Comparison of ENCODE assay signal across 25 cellular contexts in the genomic region with DNA sequence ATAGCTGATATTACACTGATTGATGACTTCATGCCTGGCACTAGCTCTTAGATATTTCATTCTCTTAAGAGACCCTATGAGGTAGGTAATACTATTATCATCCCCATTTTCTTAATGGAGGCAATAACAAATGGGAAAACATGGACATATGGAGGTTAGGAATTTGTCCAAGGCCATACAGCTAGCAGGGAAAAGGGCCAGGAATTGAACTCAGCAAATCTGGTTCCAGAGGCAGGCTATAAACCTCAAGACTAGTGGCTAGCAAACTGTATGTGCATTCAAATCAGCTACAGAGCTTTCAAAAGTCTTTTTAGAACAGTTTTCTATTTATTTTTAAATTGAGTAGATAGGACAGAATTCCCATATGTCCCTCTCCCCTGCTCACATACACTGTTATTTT. TPM values are rescaled to one million over a fixed set of nuclear protein-coding genes. Genes with fewer than 3 reads are reported as not detected.
"Had no signal": no experiment of that assay in that cellular context is flagged by ENCODE, and none has a peak within 500 bp of the region (broad histone marks: within the 10 kb centered on the region; RNA-seq: fewer than 3 reads in every experiment).

No MANE protein-coding gene starts in this region.

- H3K36me3 ChIP-seq: colonic mucosa, heart left ventricle, neutrophil, tibial artery, upper lobe of left lung had no signal

- H3K9me3 Mint-ChIP-seq: stimulated activated effector memory CD8-positive, alpha-beta T cell treated with anti-CD3 and anti-CD28 coated beads, Interleukin-12 subunit alpha, Interleukin-12 subunit beta, amount 100 ng/mL, for 72 hours had no signal

- H3K27ac Mint-ChIP-seq: stimulated activated effector memory CD8-positive, alpha-beta T cell treated with anti-CD3 and anti-CD28 coated beads, Interleukin-12 subunit alpha, Interleukin-12 subunit beta, amount 100 ng/mL, for 72 hours; stimulated activated naive CD8-positive, alpha-beta T cell treated with anti-CD3 and anti-CD28 coated beads, Interleukin-15, Interleukin-2, amounts not matched to agents 100 ng/mL and 50 ng/mL, for 24 hours had no signal

- DNase-seq: colonic mucosa; dermis blood vessel endothelial cell; erythroblast; heart left ventricle; hypothalamus; kidney glomerular epithelial cell; naive thymus-derived CD8-positive, alpha-beta T cell; right cardiac atrium; stimulated activated CD4-positive, alpha-beta T cell treated with anti-CD3 and anti-CD28 coated beads, Interleukin-4, amount 100 ng/mL, for 1 hour; stimulated activated CD8-positive, alpha-beta memory T cell treated with anti-CD3 and anti-CD28 coated beads, Interleukin-4, amount 100 ng/mL, for 48 hours; tibial artery; upper lobe of left lung had no signal

- H3K36me3 Mint-ChIP-seq: stimulated activated effector memory CD8-positive, alpha-beta T cell treated with anti-CD3 and anti-CD28 coated beads, Interleukin-12 subunit alpha, Interleukin-12 subunit beta, amount 100 ng/mL, for 72 hours had no signal

- H3K27me3 ChIP-seq: colonic mucosa, heart left ventricle, neutrophil, tibial artery, upper lobe of left lung had no signal

- H3K27ac ChIP-seq: colonic mucosa, heart left ventricle, neutrophil, tibial artery, upper lobe of left lung had no signal

- H3K4me3 ChIP-seq: colonic mucosa, heart left ventricle, tibial artery, upper lobe of left lung had no signal

- H3K9me3 ChIP-seq: colonic mucosa, heart left ventricle, neutrophil, tibial artery, upper lobe of left lung had no signal

- ATAC-seq: heart left ventricle; naive thymus-derived CD8-positive, alpha-beta T cell; right cardiac atrium; stimulated activated effector memory CD8-positive, alpha-beta T cell treated with anti-CD3 and anti-CD28 coated beads, Interleukin-12 subunit alpha, Interleukin-12 subunit beta, amount 100 ng/mL, for 72 hours had no signal

- H3K4me3 Mint-ChIP-seq: naive thymus-derived CD8-positive, alpha-beta T cell; stimulated activated effector memory CD8-positive, alpha-beta T cell treated with anti-CD3 and anti-CD28 coated beads, Interleukin-12 subunit alpha, Interleukin-12 subunit beta, amount 100 ng/mL, for 72 hours; stimulated activated naive CD8-positive, alpha-beta T cell treated with anti-CD3 and anti-CD28 coated beads, Interleukin-15, Interleukin-2, amounts not matched to agents 100 ng/mL and 50 ng/mL, for 24 hours had no signal

- H3K4me1 ChIP-seq: colonic mucosa, tibial artery had no signal

- H3K27me3 Mint-ChIP-seq: naive thymus-derived CD8-positive, alpha-beta T cell; stimulated activated naive CD8-positive, alpha-beta T cell treated with anti-CD3 and anti-CD28 coated beads, Interleukin-15, Interleukin-2, amounts not matched to agents 100 ng/mL and 50 ng/mL, for 24 hours had no signal

RNA-seq across cellular contexts. Expression of a gene that starts 47.2 kb away (rescaled TPM):
- total RNA-seq: cerebellum; colonic mucosa; dermis blood vessel endothelial cell; frontal cortex; glomerular endothelial cell; heart left ventricle; liver; lung microvascular endothelial cell; mesenteric fat pad; mononuclear cell; naive thymus-derived CD8-positive, alpha-beta T cell; osteocyte; posterior vena cava; right cardiac atrium; temporal lobe; upper lobe of left lung had no signal
